ENCODE assay signal across 10 cellular contexts in genomic region chr4:186844059-186844681, GRCh38.
DNase-seq lines count a peak whose midpoint lies in the region; ATAC-seq and TF ChIP-seq lines count a peak whose summit lies in the region.
"Had no signal": no experiment of that assay in that cellular context is flagged by ENCODE, and none has a peak within 500 bp of the region (broad histone marks: within the 10 kb centered on the region; RNA-seq: fewer than 3 reads in every experiment).

No MANE protein-coding gene starts in this region.

- H3K27ac ChIP-seq in stomach: peak overlapping the region in 4 of 5 donors; percentile 68 to 78 (median 76)

- no peaks in the 10 kb centered on the region for H3K36me3 ChIP-seq in stomach

- H3K4me1 ChIP-seq in stomach: peaks cover 7 to 21% (median 13%) of the 10 kb centered on the region in 4 donors

- H3K27me3 ChIP-seq in stomach: no peaks in the 10 kb centered on the region

- no peak for TF ChIP-seq CTCF in astrocyte of the spinal cord (IDR thresholded peaks at IDR 0.05; ENCODE audit: low read depth, low read length)
- no peak for TF ChIP-seq CTCF in stomach (IDR thresholded peaks at IDR 0.05)

- intact Hi-C loops in stomach (cut with DNase I; ENCODE audit: low total_unique reads): no loop called here

- DNase-seq in HT-29 (ENCODE audit: low spot score): peak; percentile 57
- DNase-seq in astrocyte of the spinal cord (ENCODE audit: low read depth, low spot score): peak; percentile 74
- DNase-seq in iris pigment epithelial cell (ENCODE audit: low read depth): peak; percentile 74
- DNase-seq in stomach: no peak
- no peak for DNase-seq in Ammon's horn (ENCODE audit: low spot score)
- no peak for DNase-seq in HuH-7 (ENCODE audit: low spot score)
- DNase-seq: activated CD4-positive, CD25-positive, alpha-beta regulatory T cell treated with anti-CD3 and anti-CD28 coated beads, Interleukin-2, amount 50 U/mL, for 72 hours; glutamatergic neuron had no signal

- 14 to 25% (median 19%) methylated on average over 8 of the region's 8 CpGs for WGBS in stomach, 5 donors

- H3K4me3 ChIP-seq in astrocyte of the spinal cord (ENCODE audit: low read depth, low read length) (no peak overlapping the region), stomach (peak overlapping the region; percentile 18 to 26 (median 24))

- H3K9me3 ChIP-seq in stomach: no peaks in the 10 kb centered on the region

- no peak for TF ChIP-seq POLR2A in stomach (IDR thresholded peaks at IDR 0.05)

- ATAC-seq in GM18873 (IDR thresholded peaks at IDR 0.05; ENCODE audit: low FRiP score, unreplicated experiment): no peak
- ATAC-seq in HG03469 (IDR thresholded peaks at IDR 0.05; ENCODE audit: unreplicated experiment): no peak

- no peak for TF ChIP-seq EP300 in stomach (IDR thresholded peaks at IDR 0.05)

- in situ Hi-C loops in astrocyte of the spinal cord (cut with HindIII; ENCODE audit: low sequenced_read_pairs): no loop called here

Comparison
In these comparisons a context has a peak if more than half of its experiments do, and no peak if none do; other contexts are left out.
1. DNase-seq: peak in HT-29 (single experiment), astrocyte of the spinal cord (single experiment) and iris pigment epithelial cell (single experiment); none in stomach (single experiment), Ammon's horn (single experiment) and HuH-7 (single experiment).